21 cellular contexts compared by ENCODE assay signal in genomic region chr6:97078791-97079190, GRCh38.
"Had no signal": no experiment of that assay in that cellular context is flagged by ENCODE, and none has a peak within 500 bp of the region (broad histone marks: within the 10 kb centered on the region; RNA-seq: fewer than 3 reads in every experiment).

No MANE protein-coding gene starts in this region.

- H3K9me3 Mint-ChIP-seq: dendritic cell treated with granulocyte-macrophage colony-stimulating factor and Interleukin-4, amounts not matched to agents 40 ng/mL and 50 ng/mL, for 4 days; effector memory CD8-positive, alpha-beta T cell had no signal

- H3K27me3 Mint-ChIP-seq: dendritic cell treated with granulocyte-macrophage colony-stimulating factor and Interleukin-4, amounts not matched to agents 40 ng/mL and 50 ng/mL, for 4 days; effector memory CD8-positive, alpha-beta T cell had no signal

- ATAC-seq: effector memory CD8-positive, alpha-beta T cell; foreskin keratinocyte; gastrocnemius medialis; gastroesophageal sphincter; heart left ventricle; heart right ventricle had no signal

- H3K4me3 Mint-ChIP-seq: dendritic cell treated with granulocyte-macrophage colony-stimulating factor and Interleukin-4, amounts not matched to agents 40 ng/mL and 50 ng/mL, for 4 days; effector memory CD8-positive, alpha-beta T cell; endodermal cell had no signal

- H3K27ac Mint-ChIP-seq: dendritic cell treated with granulocyte-macrophage colony-stimulating factor and Interleukin-4, amounts not matched to agents 40 ng/mL and 50 ng/mL, for 4 days; effector memory CD8-positive, alpha-beta T cell; endodermal cell had no signal

- H3K4me1 Mint-ChIP-seq: endodermal cell had no signal

- DNase-seq: colonic mucosa; cortex of kidney; dermis blood vessel endothelial cell; dorsolateral prefrontal cortex; effector CD4-positive, alpha-beta T cell; effector CD8-positive, alpha-beta T cell; effector memory CD4-positive, alpha-beta T cell; effector memory CD8-positive, alpha-beta T cell; endodermal cell; erythroblast; esophagus squamous epithelium; foreskin fibroblast; foreskin keratinocyte; foreskin melanocyte; gastrocnemius medialis; glutamatergic neuron; head of caudate nucleus; heart left ventricle; heart right ventricle had no signal
